Comparison of ENCODE assay signal across 8 cellular contexts in genomic region chr10:95841711-95842498, GRCh38.
DNase-seq lines count a peak whose midpoint lies in the region; ATAC-seq and TF ChIP-seq lines count a peak whose summit lies in the region.

No MANE protein-coding gene starts in this region.

- H3K27me3 Mint-ChIP-seq in activated T-helper 17 cell treated with anti-CD3 and anti-CD28 coated beads, Interleukin-2, amount 50 U/mL, for 72 hours = peaks cover 4% of the 10 kb centered on the region
- H3K27me3 Mint-ChIP-seq in progenitor cell of endocrine pancreas = peaks cover 7% of the 10 kb centered on the region

- TF ChIP-seq POLR2A in GM18505 (IDR thresholded peaks at IDR 0.05; ENCODE audit: borderline replicate concordance, extremely low read depth, insufficient read depth, insufficient read length) = no peak

- H3K4me1 Mint-ChIP-seq in activated T-helper 17 cell treated with anti-CD3 and anti-CD28 coated beads, Interleukin-2, amount 50 U/mL, for 72 hours = no peaks in the 10 kb centered on the region
- peaks cover 7% of the 10 kb centered on the region for H3K4me1 Mint-ChIP-seq in progenitor cell of endocrine pancreas (ENCODE audit: low read depth)

- H3K9me3 Mint-ChIP-seq in activated T-helper 17 cell treated with anti-CD3 and anti-CD28 coated beads, Interleukin-2, amount 50 U/mL, for 72 hours = no peaks in the 10 kb centered on the region
- H3K9me3 Mint-ChIP-seq in progenitor cell of endocrine pancreas (ENCODE audit: low read depth) = no peaks in the 10 kb centered on the region

- DNase-seq in activated CD4-positive, alpha-beta T cell treated with anti-CD3 and anti-CD28 coated beads for 4 hours = peak; percentile 27 to 45
- no peak for DNase-seq in activated CD4-positive, alpha-beta T cell treated with anti-CD3 and anti-CD28 coated beads, Interleukin-2, amount 50 U/mL, for 1 hour
- DNase-seq in HCEC 1CT (peak; percentile 21), NCI-H460 (ENCODE audit: extremely low read depth, low read depth) (peak; percentile 65), glomerular endothelial cell (ENCODE audit: extremely low read depth, low read depth, low spot score) (peak; percentile 87), progenitor cell of endocrine pancreas (ENCODE audit: low spot score, unreplicated experiment) (no peak)

- ATAC-seq in activated T-helper 17 cell treated with anti-CD3 and anti-CD28 coated beads, Interleukin-2, amount 50 U/mL, for 72 hours (replicated peaks) = peak; percentile 75
- ATAC-seq in GM18505 (IDR thresholded peaks at IDR 0.05; ENCODE audit: unreplicated experiment) = no peak

- TF ChIP-seq CTCF in progenitor cell of endocrine pancreas (IDR thresholded peaks at IDR 0.05; ENCODE audit: unreplicated experiment) = peak; percentile 72

- H3K4me3 Mint-ChIP-seq in activated T-helper 17 cell treated with anti-CD3 and anti-CD28 coated beads, Interleukin-2, amount 50 U/mL, for 72 hours = peak overlapping the region; percentile 1
- no peak overlapping the region for H3K4me3 Mint-ChIP-seq in progenitor cell of endocrine pancreas (ENCODE audit: low read depth)

- H3K27ac Mint-ChIP-seq in activated T-helper 17 cell treated with anti-CD3 and anti-CD28 coated beads, Interleukin-2, amount 50 U/mL, for 72 hours = no peak overlapping the region
- H3K27ac Mint-ChIP-seq in progenitor cell of endocrine pancreas = no peak overlapping the region

- H3K36me3 Mint-ChIP-seq in activated T-helper 17 cell treated with anti-CD3 and anti-CD28 coated beads, Interleukin-2, amount 50 U/mL, for 72 hours (ENCODE audit: low read depth) = no peaks in the 10 kb centered on the region
- no peaks in the 10 kb centered on the region for H3K36me3 Mint-ChIP-seq in progenitor cell of endocrine pancreas (ENCODE audit: insufficient read depth)

Comparison
In these comparisons a context has a peak if more than half of its experiments do, and no peak if none do; other contexts are left out.
1. DNase-seq: peak in activated CD4-positive, alpha-beta T cell treated with anti-CD3 and anti-CD28 coated beads for 4 hours (2 of 2), HCEC 1CT (single experiment), NCI-H460 (single experiment) and glomerular endothelial cell (single experiment); none in activated CD4-positive, alpha-beta T cell treated with anti-CD3 and anti-CD28 coated beads, Interleukin-2, amount 50 U/mL, for 1 hour (single experiment) and progenitor cell of endocrine pancreas (single experiment).